ENCODE assay signal across 11 cellular contexts in genomic region chr11:128629516-128630106, GRCh38. TPM values are rescaled to one million over a fixed set of nuclear protein-coding genes. Genes with fewer than 3 reads are reported as not detected.
A peak's percentile ranks its signal among the peaks of the same experiment; 100 is the strongest.
DNase-seq lines count a peak whose midpoint lies in the region; ATAC-seq and TF ChIP-seq lines count a peak whose summit lies in the region.
"Had no signal": no experiment of that assay in that cellular context is flagged by ENCODE, and none has a peak within 500 bp of the region (broad histone marks: within the 10 kb centered on the region; RNA-seq: fewer than 3 reads in every experiment).

No MANE protein-coding gene starts in this region.

- H3K9me3 ChIP-seq in SU-DHL-6 (ENCODE audit: insufficient read depth, low read length) (no peaks in the 10 kb centered on the region), stomach (no peaks in the 10 kb centered on the region), gastroesophageal sphincter (no peaks in the 10 kb centered on the region)
- H3K9me3 ChIP-seq: SJCRH30 had no signal

- TF ChIP-seq CTCF in SU-DHL-6 (IDR thresholded peaks at IDR 0.05; ENCODE audit: insufficient read depth, low read length, poor library complexity, severe bottlenecking) (no peak), fibroblast of mammary gland (conservative IDR thresholded peaks at IDR 0.05; ENCODE audit: control insufficient read depth, insufficient read depth, low read depth, low read length) (no peak), stomach (IDR thresholded peaks at IDR 0.05) (no peak), gastroesophageal sphincter (IDR thresholded peaks at IDR 0.05) (no peak)

- no peaks in the 10 kb centered on the region for H3K27me3 ChIP-seq in SU-DHL-6 (ENCODE audit: low read length)
- H3K27me3 ChIP-seq in stomach: no peaks in the 10 kb centered on the region
- H3K27me3 ChIP-seq in gastroesophageal sphincter: no peaks in the 10 kb centered on the region
- H3K27me3 ChIP-seq: SJCRH30 had no signal

- TF ChIP-seq EP300 in stomach (IDR thresholded peaks at IDR 0.05) (no peak), gastroesophageal sphincter (IDR thresholded peaks at IDR 0.05) (no peak)

- no peak for DNase-seq in activated T-cell treated with anti-CD3 and anti-CD28 coated beads, Interleukin-2, amount 50 U/mL, for 4 hours
- no peak for DNase-seq in activated T-cell treated with anti-CD3 and anti-CD28 coated beads, Interleukin-2, amount 50 U/mL, for 1 hour
- peak; percentile 28 for DNase-seq in fibroblast of mammary gland (ENCODE audit: low read depth)
- no peak for DNase-seq in stomach
- no peak for DNase-seq in AML-193 (lab: John Stamatoyannopoulos, UW)
- DNase-seq: NCI-H446 treated with DMSO at 0.1 percent for 48 hours had no signal

- H3K4me3 ChIP-seq in SU-DHL-6 (ENCODE audit: insufficient read depth, low read length, poor library complexity, severe bottlenecking) (no peak overlapping the region), fibroblast of mammary gland (ENCODE audit: control insufficient read depth, low read depth, low read length) (no peak overlapping the region), stomach (no peak overlapping the region), gastroesophageal sphincter (no peak overlapping the region)
- H3K4me3 ChIP-seq: neural progenitor cell, SJCRH30 had no signal

- no peaks in the 10 kb centered on the region for H3K27me3 Mint-ChIP-seq in activated T-cell treated with anti-CD3 and anti-CD28 coated beads, Interleukin-2, amount 50 U/mL, for 4 hours (ENCODE audit: low read depth)

- peak overlapping the region; percentile 72 for H3K4me2 ChIP-seq in SU-DHL-6 (ENCODE audit: low read depth, low read length, poor library complexity, severe bottlenecking)
- H3K4me2 ChIP-seq: neural progenitor cell had no signal

- H3K9me3 Mint-ChIP-seq in activated T-cell treated with anti-CD3 and anti-CD28 coated beads, Interleukin-2, amount 50 U/mL, for 4 hours: no peaks in the 10 kb centered on the region
- H3K9me3 Mint-ChIP-seq: neural progenitor cell had no signal

- intact Hi-C loops in stomach (cut with DNase I; ENCODE audit: low total_unique reads): loop anchor here (5.0 to 10.0 kb wide), 3 partner anchors 105 to 465 kb away; no protein-coding TSS in a partner anchor

- H3K4me1 Mint-ChIP-seq in activated T-cell treated with anti-CD3 and anti-CD28 coated beads, Interleukin-2, amount 50 U/mL, for 4 hours (ENCODE audit: low read depth): peaks cover 77% of the 10 kb centered on the region

- H3K27ac ChIP-seq in SU-DHL-6 (ENCODE audit: low read depth, low read length): peak overlapping the region; percentile 100
- peak overlapping the region in 4 of 5 donors; percentile 13 to 63 (median 49) for H3K27ac ChIP-seq in stomach
- H3K27ac ChIP-seq in gastroesophageal sphincter: peak overlapping the region in 1 of 4 donors; percentile 40
- H3K27ac ChIP-seq: neural progenitor cell had no signal

- no peak overlapping the region for H2AFZ ChIP-seq in SU-DHL-6 (ENCODE audit: low read depth, low read length, severe bottlenecking)
- H2AFZ ChIP-seq: neural progenitor cell had no signal

- 52 to 71% (median 62%) methylated on average over 6 of the region's 6 CpGs for WGBS in stomach, 5 donors
- WGBS in gastroesophageal sphincter (ENCODE audit: low coverage in 1 of 2), 2 donors: 75 to 83% methylated on average over 3 to 6 of the region's 6 CpGs

- H3K36me3 Mint-ChIP-seq in activated T-cell treated with anti-CD3 and anti-CD28 coated beads, Interleukin-2, amount 50 U/mL, for 4 hours (ENCODE audit: insufficient read depth): no peaks in the 10 kb centered on the region
- H3K36me3 Mint-ChIP-seq: neural progenitor cell had no signal

- H3K79me2 ChIP-seq in SU-DHL-6 (ENCODE audit: insufficient read depth, low read length): no peaks in the 10 kb centered on the region

- no peaks in the 10 kb centered on the region for H4K20me1 ChIP-seq in SU-DHL-6 (ENCODE audit: low read depth, low read length)

- H3K9me2 ChIP-seq in SU-DHL-6 (replicated peaks; ENCODE audit: insufficient read depth, low read length): no peaks in the 10 kb centered on the region

- no peak for TF ChIP-seq POLR2A in stomach (IDR thresholded peaks at IDR 0.05)
- TF ChIP-seq POLR2A in gastroesophageal sphincter (IDR thresholded peaks at IDR 0.05): no peak

- H3K36me3 ChIP-seq in SU-DHL-6 (ENCODE audit: low read length) (no peaks in the 10 kb centered on the region), stomach (no peaks in the 10 kb centered on the region), gastroesophageal sphincter (no peaks in the 10 kb centered on the region)
- H3K36me3 ChIP-seq: neural progenitor cell, SJCRH30 had no signal

- peak overlapping the region; percentile 65 for H3K9ac ChIP-seq in SU-DHL-6 (ENCODE audit: low read length)
- H3K9ac ChIP-seq: neural progenitor cell had no signal

- peak overlapping the region; percentile 63 for H3K4me3 Mint-ChIP-seq in activated T-cell treated with anti-CD3 and anti-CD28 coated beads, Interleukin-2, amount 50 U/mL, for 4 hours
- H3K4me3 Mint-ChIP-seq: neural progenitor cell had no signal

- H3K4me1 ChIP-seq in stomach (peaks cover 12 to 50% (median 20%) of the 10 kb centered on the region in 4 donors), gastroesophageal sphincter (peaks cover 0 to 24% (median 3%) of the 10 kb centered on the region in 3 donors)

- ATAC-seq in activated T-cell treated with anti-CD3 and anti-CD28 coated beads, Interleukin-2, amount 50 U/mL, for 4 hours: no peak
- ATAC-seq in gastroesophageal sphincter: no peak
- ATAC-seq in GM21576 (IDR thresholded peaks at IDR 0.05; ENCODE audit: unreplicated experiment): no peak

- H3F3A ChIP-seq in SU-DHL-6 (ENCODE audit: insufficient read depth): peaks cover 37% of the 10 kb centered on the region

RNA-seq across cellular contexts. Expression of gene ETS1, which starts 42.3 kb away (rescaled TPM):
- 100 to 1,000 TPM; 246 to 299 (median 258) TPM for total RNA-seq in activated T-cell treated with anti-CD3 and anti-CD28 coated beads, Interleukin-2, amount 50 U/mL, for 4 hours
- total RNA-seq in stomach (10 to 100 TPM in 4 of 5 donors, 1 to 10 TPM in 1; 8.8 to 72.5 (median 24.6) TPM), gastroesophageal sphincter (10 to 100 TPM; 32.2 to 65.2 (median 51.0) TPM)
- 10 to 100 TPM in 2 of 3 donors, 1 to 10 TPM in 1; 7.0 to 35.4 (median 20.4) TPM for polyA plus RNA-seq in stomach
